Comparison of ENCODE assay signal across 8 cellular contexts in genomic region chr17:77449373-77449907, GRCh38.
DNase-seq lines count a peak whose midpoint lies in the region; ATAC-seq, FAIRE-seq and TF ChIP-seq lines count a peak whose summit lies in the region.

No MANE protein-coding gene starts in this region.

- dilution Hi-C loops in IMR-90 (cut with HindIII; ENCODE audit: low sequenced_read_pairs, unreplicated experiment), result no loop called here

- no peak overlapping the region for H2BK5ac ChIP-seq in IMR-90 (ENCODE audit: low read depth, low read length, poor library complexity, severe bottlenecking)

- peaks cover 15 to 95% of the 10 kb centered on the region in 2 experiments for H3K79me1 ChIP-seq in IMR-90 (ENCODE audit: low read depth in 1 of 2, low read length in 2 of 2)

- in situ Hi-C loops in IMR-90 (cut with MboI; ENCODE audit: low sequenced_read_pairs), result no loop called here

- H3K56ac ChIP-seq in IMR-90 (ENCODE audit: extremely low read depth, insufficient read depth, low read length), result no peak overlapping the region

- TF ChIP-seq POLR2A in A549 (IDR thresholded peaks at IDR 0.05; ENCODE audit: low read length), result no peak
- TF ChIP-seq POLR2A in IMR-90 (IDR thresholded peaks at IDR 0.05; ENCODE audit: low read depth, low read length), result no peak; the same call in 1 of the 2 replicates

- peak overlapping the region; percentile 93 for H3K4me3 Mint-ChIP-seq in central memory CD8-positive, alpha-beta T cell
- H3K4me3 Mint-ChIP-seq in natural killer cell treated with Interleukin-12 subunit alpha and Interleukin-12 subunit beta and Interleukin-15 and Interleukin-18, amount 100 ng/mL, for 72 hours, result peak overlapping the region; percentile 98

- no peaks in the 10 kb centered on the region for H3K27me3 ChIP-seq in IMR-90 (ENCODE audit: control insufficient read depth, insufficient read depth, low read length)

- no peaks in the 10 kb centered on the region for H3K9me3 ChIP-seq in A549
- H3K9me3 ChIP-seq in IMR-90 (ENCODE audit: control insufficient read depth, insufficient read depth, low read length), result no peaks in the 10 kb centered on the region

- H3K18ac ChIP-seq in IMR-90 (ENCODE audit: low read depth, low read length), result no peak overlapping the region

- peaks cover 98% of the 10 kb centered on the region for H4K20me1 ChIP-seq in IMR-90 (ENCODE audit: insufficient read depth, low read length)

- H4K8ac ChIP-seq in IMR-90 (ENCODE audit: low read depth in 2 of 2, low read length in 2 of 2), result no peak overlapping the region

- DNase-seq in A549 (ENCODE audit: low read depth in 1 of 2, low spot score in 1 of 2), result no peak
- DNase-seq in IMR-90, result no peak
- no peak for DNase-seq in central memory CD8-positive, alpha-beta T cell (ENCODE audit: low spot score in 2 of 2)
- DNase-seq in natural killer cell treated with Interleukin-12 subunit alpha and Interleukin-12 subunit beta and Interleukin-15 and Interleukin-18, amount 100 ng/mL, for 72 hours (ENCODE audit: low spot score), result no peak
- no peak for DNase-seq in NCI-H2196 treated with DMSO at 0.1 percent for 48 hours (lab: John Stamatoyannopoulos, UW; ENCODE audit: unreplicated experiment)
- DNase-seq in HUDEP-2 (lab: John Stamatoyannopoulos, UW; ENCODE audit: unreplicated experiment in 76 of 76), result no peak
- no peak for DNase-seq in foreskin melanocyte

- H2AK9ac ChIP-seq in IMR-90 (replicated peaks; ENCODE audit: low read depth, low read length, poor library complexity), result no peak overlapping the region

- H3K36me3 Mint-ChIP-seq in central memory CD8-positive, alpha-beta T cell (ENCODE audit: insufficient read depth), result peaks cover 31% of the 10 kb centered on the region
- no peaks in the 10 kb centered on the region for H3K36me3 Mint-ChIP-seq in natural killer cell treated with Interleukin-12 subunit alpha and Interleukin-12 subunit beta and Interleukin-15 and Interleukin-18, amount 100 ng/mL, for 72 hours

- H3K4me2 ChIP-seq in A549 (peak overlapping the region; percentile 48), IMR-90 (ENCODE audit: low read depth, low read length) (peak overlapping the region; percentile 6; the same call in 1 of the 2 replicates)

- peak overlapping the region; percentile 0 to 69; a peak in 2 of 6 replicates for H3K27ac ChIP-seq in A549
- H3K27ac ChIP-seq in IMR-90 (ENCODE audit: insufficient read depth, low read length), result peak overlapping the region; percentile 5; the same call in 1 of the 2 replicates

- no peak overlapping the region for H4K5ac ChIP-seq in IMR-90 (ENCODE audit: low read depth, low read length)

- 0 out of 2 replicates have a peak overlapping the region, but pooled peaks have one; percentile 23 for H3K14ac ChIP-seq in IMR-90 (replicated peaks; ENCODE audit: low read depth, low read length)

- H2BK120ac ChIP-seq in IMR-90 (ENCODE audit: low read depth, low read length), result no peak overlapping the region

- no peak overlapping the region for H2AFZ ChIP-seq in IMR-90 (replicated peaks; ENCODE audit: low read length, poor library complexity)

- no TSS peak for BruUV-seq in IMR-90 (replicated peaks; lab: Mats Ljungman, UMichigan)

- peaks cover 43% of the 10 kb centered on the region for H3K9me1 ChIP-seq in IMR-90 (ENCODE audit: insufficient read depth, low read length)

- ATAC-seq in A549 (peak; percentile 5 to 26; a peak in 3 of 6 replicates), IMR-90 (ENCODE audit: low read depth) (no peak), HG03432 (IDR thresholded peaks at IDR 0.05; ENCODE audit: unreplicated experiment) (no peak)
- no peak for ATAC-seq in central memory CD8-positive, alpha-beta T cell (replicated peaks; ENCODE audit: extremely low read depth, poor library complexity, severe bottlenecking)
- no peak for ATAC-seq in natural killer cell treated with Interleukin-12 subunit alpha and Interleukin-12 subunit beta and Interleukin-15 and Interleukin-18, amount 100 ng/mL, for 72 hours

- no peak overlapping the region for H3K4me3 ChIP-seq in A549
- no peak overlapping the region for H3K4me3 ChIP-seq in IMR-90 (ENCODE audit: insufficient read depth, low read depth, low read length)

- TF ChIP-seq CTCF in A549 (IDR thresholded peaks at IDR 0.05), result no peak
- TF ChIP-seq CTCF in IMR-90 (conservative IDR thresholded peaks at IDR 0.05; ENCODE audit: low read depth, low read length), result no peak

- H4K91ac ChIP-seq in IMR-90 (ENCODE audit: insufficient read depth, low read depth, low read length), result 0 out of 2 replicates have a peak overlapping the region, but pooled peaks have one; percentile 16

- intact Hi-C loops in IMR-90 (cut with micrococcal nuclease), result no loop called here

- peaks cover 22% of the 10 kb centered on the region for H3K4me1 ChIP-seq in A549
- peaks cover 66% of the 10 kb centered on the region for H3K4me1 ChIP-seq in IMR-90 (ENCODE audit: control insufficient read depth, insufficient read depth, low read length)

- TF ChIP-seq RAD21 in A549 (conservative IDR thresholded peaks at IDR 0.05 in 1 of 2, IDR thresholded peaks at IDR 0.05 in 1 of 2), result no peak
- TF ChIP-seq RAD21 in IMR-90 (IDR thresholded peaks at IDR 0.05; ENCODE audit: low read length), result no peak

- H3K4me1 Mint-ChIP-seq in central memory CD8-positive, alpha-beta T cell, result peaks cover 74% of the 10 kb centered on the region
- H3K4me1 Mint-ChIP-seq in natural killer cell treated with Interleukin-12 subunit alpha and Interleukin-12 subunit beta and Interleukin-15 and Interleukin-18, amount 100 ng/mL, for 72 hours (ENCODE audit: low read depth in 2 of 2), result peaks cover 56 to 80% of the 10 kb centered on the region in 2 donors

- H3K27ac Mint-ChIP-seq in central memory CD8-positive, alpha-beta T cell (ENCODE audit: low read depth), result peak overlapping the region; percentile 96
- H3K27ac Mint-ChIP-seq in natural killer cell treated with Interleukin-12 subunit alpha and Interleukin-12 subunit beta and Interleukin-15 and Interleukin-18, amount 100 ng/mL, for 72 hours, result peak overlapping the region; percentile 93 to 99

- no peak overlapping the region for H3K23ac ChIP-seq in IMR-90 (ENCODE audit: low read depth, low read length)

- no peak for FAIRE-seq in A549 (lab: Jason Lieb, UNC)

- no peak for TF ChIP-seq EP300 in A549 (IDR thresholded peaks at IDR 0.05)

- peak overlapping the region; percentile 15; the same call in 1 of the 2 replicates for H3K4ac ChIP-seq in IMR-90 (ENCODE audit: low read depth, low read length)

- no peaks in the 10 kb centered on the region for H3K27me3 Mint-ChIP-seq in central memory CD8-positive, alpha-beta T cell
- H3K27me3 Mint-ChIP-seq in natural killer cell treated with Interleukin-12 subunit alpha and Interleukin-12 subunit beta and Interleukin-15 and Interleukin-18, amount 100 ng/mL, for 72 hours, result no peaks in the 10 kb centered on the region

- 0 out of 2 replicates have a peak overlapping the region, but pooled peaks have one; percentile 2 for H3K9ac ChIP-seq in IMR-90 (ENCODE audit: low read depth, low read length)

- no peak overlapping the region for H2BK15ac ChIP-seq in IMR-90 (ENCODE audit: low read depth, low read length)

- 62% methylated on average over 9 of the region's 9 CpGs for WGBS in A549 (ENCODE audit: missing lambda C conversion rate)
- WGBS in IMR-90 (ENCODE audit: extremely low coverage in 2 of 2, insufficient read length in 1 of 2), 2 experiments, result no CpG with 5 or more reads among the region's 9 CpGs

- H2AK5ac ChIP-seq in IMR-90 (ENCODE audit: low read depth, low read length), result peak overlapping the region; percentile 20; the same call in 1 of the 2 replicates

- peaks cover 5% of the 10 kb centered on the region for H3K36me3 ChIP-seq in IMR-90 (ENCODE audit: control insufficient read depth, insufficient read depth, low read length)

- CTCF ChIA-PET in A549 (lab: Yijun Ruan, JAX), result interaction anchor here (1.1 to 10.5 kb wide), 5 partner anchors 9 to 118 kb away, joined by 3 to 111 read pairs (median 4); no protein-coding TSS in a partner anchor
- CTCF ChIA-PET in IMR-90 (lab: Yijun Ruan, JAX), result no interaction called here

- POLR2A ChIA-PET in A549 (lab: Yijun Ruan, JAX) (no interaction called here), IMR-90 (lab: Charles Lee; ENCODE audit: unreplicated experiment) (no interaction called here)

- no peaks in the 10 kb centered on the region for H3K9me3 Mint-ChIP-seq in central memory CD8-positive, alpha-beta T cell
- H3K9me3 Mint-ChIP-seq in natural killer cell treated with Interleukin-12 subunit alpha and Interleukin-12 subunit beta and Interleukin-15 and Interleukin-18, amount 100 ng/mL, for 72 hours, result no peaks in the 10 kb centered on the region

- no peak overlapping the region for H2BK20ac ChIP-seq in IMR-90 (ENCODE audit: low read depth, low read length)

TF ChIP-seq in A549, 52 proteins besides CTCF, POLR2A, EP300 and RAD21 (continues in another document):
- no peak for TF ChIP-seq MAFK (IDR thresholded peaks at IDR 0.05; ENCODE audit: partially characterized antibody)
- TF ChIP-seq NFE2L2 (conservative IDR thresholded peaks at IDR 0.05; ENCODE audit: low read length), result no peak
- no peak for TF ChIP-seq MAX (IDR thresholded peaks at IDR 0.05)
- TF ChIP-seq MYC (IDR thresholded peaks at IDR 0.05; ENCODE audit: borderline replicate concordance, low read length), result no peak
- no peak for TF ChIP-seq ZNF302 (CRISPR knock-in tag; IDR thresholded peaks at IDR 0.05)
- TF ChIP-seq, protein P1, sequence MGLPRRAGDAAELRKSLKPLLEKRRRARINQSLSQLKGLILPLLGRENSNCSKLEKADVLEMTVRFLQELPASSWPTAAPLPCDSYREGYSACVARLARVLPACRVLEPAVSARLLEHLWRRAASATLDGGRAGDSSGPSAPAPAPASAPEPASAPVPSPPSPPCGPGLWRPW (IDR thresholded peaks at IDR 0.05), result no peak
- no peak for TF ChIP-seq EHF (CRISPR knock-in tag; IDR thresholded peaks at IDR 0.05)
- TF ChIP-seq ZSCAN20 (CRISPR knock-in tag; IDR thresholded peaks at IDR 0.05), result no peak

TF ChIP-seq in IMR-90, 13 proteins besides CTCF, POLR2A, EP300 and RAD21 (continues in another document):
- TF ChIP-seq RCOR1 (IDR thresholded peaks at IDR 0.05; ENCODE audit: insufficient replicate concordance, low read length), result no peak
- no peak for TF ChIP-seq SMC3 (IDR thresholded peaks at IDR 0.05; ENCODE audit: low read depth, low read length)
- no peak for TF ChIP-seq CEBPB (IDR thresholded peaks at IDR 0.05; ENCODE audit: low read depth, low read length)
- no peak for TF ChIP-seq RFX5 (IDR thresholded peaks at IDR 0.05; ENCODE audit: low read depth, low read length)
- no peak for TF ChIP-seq MAZ (IDR thresholded peaks at IDR 0.05; ENCODE audit: borderline replicate concordance, low read depth, low read length)
- no peak for TF ChIP-seq FOS (IDR thresholded peaks at IDR 0.05; ENCODE audit: low read depth, low read length)
- TF ChIP-seq MAFK (IDR thresholded peaks at IDR 0.05; ENCODE audit: low read depth, low read length), result no peak
- no peak for TF ChIP-seq NFE2L2 (IDR thresholded peaks at IDR 0.05; ENCODE audit: low read depth, low read length)
- no peak for TF ChIP-seq CHD1 (IDR thresholded peaks at IDR 0.05; ENCODE audit: low read depth, low read length)
- TF ChIP-seq BHLHE40 (IDR thresholded peaks at IDR 0.05; ENCODE audit: low read depth, low read length), result no peak

Comparison
In these comparisons a context has a peak if more than half of its experiments do, and no peak if none do; other contexts are left out.
1. ATAC-seq: peak in A549 (2 of 2); none in IMR-90 (single experiment), central memory CD8-positive, alpha-beta T cell (single experiment), natural killer cell treated with Interleukin-12 subunit alpha and Interleukin-12 subunit beta and Interleukin-15 and Interleukin-18, amount 100 ng/mL, for 72 hours (0 of 2) and HG03432 (single experiment).